1 cellular context compared by ENCODE assay signal in the genomic region with DNA sequence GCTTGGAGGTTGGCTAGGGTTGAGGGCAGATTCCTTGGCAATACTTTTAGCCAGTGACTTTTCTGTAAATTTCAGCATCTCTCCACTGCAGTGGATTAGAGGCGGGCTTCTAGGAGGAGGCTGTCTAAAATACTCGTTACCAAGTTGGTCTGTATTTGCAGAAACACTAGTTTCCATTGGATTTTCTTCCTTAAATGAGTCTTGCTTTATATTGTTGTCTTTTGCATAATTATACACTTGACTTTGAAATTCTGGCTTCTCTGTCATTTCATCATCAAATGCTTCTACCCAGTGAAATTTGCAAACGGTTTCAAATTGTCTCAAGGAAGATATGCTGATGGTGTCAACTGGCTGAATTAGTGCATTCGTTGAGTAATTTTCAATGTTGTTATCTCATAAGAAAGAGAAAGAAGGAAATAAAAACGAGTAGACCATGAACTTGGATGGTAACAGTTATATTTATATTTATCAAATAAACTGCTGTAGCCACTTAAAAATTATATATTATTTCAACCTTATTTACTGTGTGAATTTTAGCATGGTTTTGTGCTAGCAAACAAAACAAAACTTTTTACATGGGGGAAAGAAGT.
TF ChIP-seq lines count a peak whose summit lies in the region.

No MANE protein-coding gene starts in this region.

TF ChIP-seq in K562, 482 proteins besides CTCF, POLR2A, EP300 and RAD21:
- TF ChIP-seq, protein P1, sequence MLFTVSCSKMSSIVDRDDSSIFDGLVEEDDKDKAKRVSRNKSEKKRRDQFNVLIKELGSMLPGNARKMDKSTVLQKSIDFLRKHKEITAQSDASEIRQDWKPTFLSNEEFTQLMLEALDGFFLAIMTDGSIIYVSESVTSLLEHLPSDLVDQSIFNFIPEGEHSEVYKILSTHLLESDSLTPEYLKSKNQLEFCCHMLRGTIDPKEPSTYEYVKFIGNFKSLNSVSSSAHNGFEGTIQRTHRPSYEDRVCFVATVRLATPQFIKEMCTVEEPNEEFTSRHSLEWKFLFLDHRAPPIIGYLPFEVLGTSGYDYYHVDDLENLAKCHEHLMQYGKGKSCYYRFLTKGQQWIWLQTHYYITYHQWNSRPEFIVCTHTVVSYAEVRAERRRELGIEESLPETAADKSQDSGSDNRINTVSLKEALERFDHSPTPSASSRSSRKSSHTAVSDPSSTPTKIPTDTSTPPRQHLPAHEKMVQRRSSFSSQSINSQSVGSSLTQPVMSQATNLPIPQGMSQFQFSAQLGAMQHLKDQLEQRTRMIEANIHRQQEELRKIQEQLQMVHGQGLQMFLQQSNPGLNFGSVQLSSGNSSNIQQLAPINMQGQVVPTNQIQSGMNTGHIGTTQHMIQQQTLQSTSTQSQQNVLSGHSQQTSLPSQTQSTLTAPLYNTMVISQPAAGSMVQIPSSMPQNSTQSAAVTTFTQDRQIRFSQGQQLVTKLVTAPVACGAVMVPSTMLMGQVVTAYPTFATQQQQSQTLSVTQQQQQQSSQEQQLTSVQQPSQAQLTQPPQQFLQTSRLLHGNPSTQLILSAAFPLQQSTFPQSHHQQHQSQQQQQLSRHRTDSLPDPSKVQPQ (CRISPR knock-in tag; IDR thresholded peaks at IDR 0.05; ENCODE audit: borderline replicate concordance): no peak
- TF ChIP-seq CBX8 (IDR thresholded peaks at IDR 0.05; ENCODE audit: borderline replicate concordance, extremely low read depth, low read depth, low read length, poor library complexity, severe bottlenecking) (peak; percentile 98), CBX2 (IDR thresholded peaks at IDR 0.05; ENCODE audit: insufficient read depth, low read length, poor library complexity, severe bottlenecking) (peak; percentile 90)
- TF ChIP-seq, protein P2, sequence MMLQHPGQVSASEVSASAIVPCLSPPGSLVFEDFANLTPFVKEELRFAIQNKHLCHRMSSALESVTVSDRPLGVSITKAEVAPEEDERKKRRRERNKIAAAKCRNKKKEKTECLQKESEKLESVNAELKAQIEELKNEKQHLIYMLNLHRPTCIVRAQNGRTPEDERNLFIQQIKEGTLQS (IDR thresholded peaks at IDR 0.05): 0 out of 2 replicates have a peak, but pooled peaks have one; percentile 36
- TF ChIP-seq, protein P2 (CRISPR knock-in tag; conservative IDR thresholded peaks at IDR 0.05): no peak
